In genomic region chr2:126359494-126359893, GRCh38 we compare ENCODE assay signal across 10 cellular contexts.
A peak's percentile ranks its signal among the peaks of the same experiment; 100 is the strongest.
DNase-seq lines count a peak whose midpoint lies in the region; ATAC-seq lines count a peak whose summit lies in the region.
"Had no signal": no experiment of that assay in that cellular context is flagged by ENCODE, and none has a peak within 500 bp of the region (broad histone marks: within the 10 kb centered on the region; RNA-seq: fewer than 3 reads in every experiment).

No MANE protein-coding gene starts in this region.

- no peak overlapping the region for H3K4me3 Mint-ChIP-seq in effector memory CD8-positive, alpha-beta T cell
- H3K4me3 Mint-ChIP-seq: naive B cell had no signal

- ATAC-seq in HG03103 (IDR thresholded peaks at IDR 0.05; ENCODE audit: low read depth, unreplicated experiment): peak; percentile 86
- ATAC-seq in effector memory CD8-positive, alpha-beta T cell (replicated peaks): no peak

- DNase-seq in NCI-H82 (lab: John Stamatoyannopoulos, UW): peak; percentile 40
- DNase-seq in NCI-H82 treated with DMSO at 0.1 percent for 48 hours (lab: John Stamatoyannopoulos, UW; ENCODE audit: unreplicated experiment): no peak
- DNase-seq in SKM-1 (lab: John Stamatoyannopoulos, UW; ENCODE audit: unreplicated experiment): peak; percentile 13
- DNase-seq in pons (ENCODE audit: low spot score): peak; percentile 10
- no peak for DNase-seq in globus pallidus (ENCODE audit: low spot score)
- no peak for DNase-seq in effector memory CD8-positive, alpha-beta T cell
- no peak for DNase-seq in NK-92 treated with Interleukin-12 subunit alpha and Interleukin-12 subunit beta, amount 100 ng/mL, for 24 hours (lab: John Stamatoyannopoulos, UW)
- DNase-seq: naive B cell; stimulated activated naive CD4-positive, alpha-beta T cell treated with Interleukin-2 at 50 U/mL for 16 hours had no signal

- H3K4me1 Mint-ChIP-seq in effector memory CD8-positive, alpha-beta T cell (ENCODE audit: low read depth in 2 of 2): no peaks in the 10 kb centered on the region
- H3K4me1 Mint-ChIP-seq: naive B cell had no signal

- no peaks in the 10 kb centered on the region for H3K9me3 Mint-ChIP-seq in effector memory CD8-positive, alpha-beta T cell

- no peaks in the 10 kb centered on the region for H3K36me3 Mint-ChIP-seq in effector memory CD8-positive, alpha-beta T cell (ENCODE audit: insufficient read depth)
- H3K36me3 Mint-ChIP-seq: naive B cell had no signal

- H3K27ac Mint-ChIP-seq in effector memory CD8-positive, alpha-beta T cell: no peak overlapping the region
- H3K27ac Mint-ChIP-seq: naive B cell had no signal

- peaks cover 0 to 27% of the 10 kb centered on the region in 2 donors for H3K27me3 Mint-ChIP-seq in effector memory CD8-positive, alpha-beta T cell

Comparison
In these comparisons a context has a peak if more than half of its experiments do, and no peak if none do; other contexts are left out.
1. DNase-seq: peak in NCI-H82 (single experiment), SKM-1 (single experiment) and pons (single experiment); none in NCI-H82 treated with DMSO at 0.1 percent for 48 hours (single experiment), globus pallidus (single experiment), effector memory CD8-positive, alpha-beta T cell (0 of 3) and NK-92 treated with Interleukin-12 subunit alpha and Interleukin-12 subunit beta, amount 100 ng/mL, for 24 hours (single experiment).